Comparison of ENCODE assay signal across 11 cellular contexts in the genomic region with DNA sequence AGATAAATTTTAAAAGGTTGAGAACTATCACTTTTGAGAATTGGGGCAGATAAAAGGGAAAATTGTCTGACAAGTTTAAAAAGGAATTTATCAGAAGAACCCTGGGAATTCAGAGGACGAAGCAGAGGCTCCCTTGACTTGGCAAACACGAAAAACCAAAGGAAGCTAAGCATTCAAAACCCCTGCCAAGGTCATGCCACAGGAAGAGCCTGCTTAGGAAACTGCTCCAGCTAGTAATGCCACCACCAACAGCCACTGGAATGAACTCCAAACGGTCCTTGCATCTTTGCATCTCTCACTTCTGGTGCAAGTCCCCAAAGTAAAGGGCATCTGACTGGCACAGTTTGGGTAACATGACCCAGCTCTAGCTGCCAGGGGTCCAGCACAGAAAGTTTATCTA. TPM values are rescaled to one million over a fixed set of nuclear protein-coding genes. Genes with fewer than 3 reads are reported as not detected.
DNase-seq lines count a peak whose midpoint lies in the region; ATAC-seq and TF ChIP-seq lines count a peak whose summit lies in the region.
"Had no signal": no experiment of that assay in that cellular context is flagged by ENCODE, and none has a peak within 500 bp of the region (broad histone marks: within the 10 kb centered on the region; RNA-seq: fewer than 3 reads in every experiment).

No MANE protein-coding gene starts in this region.

- H3K9me3 Mint-ChIP-seq in effector memory CD8-positive, alpha-beta T cell, result no peaks in the 10 kb centered on the region
- H3K9me3 Mint-ChIP-seq: neural crest cell had no signal

- no peaks in the 10 kb centered on the region for H3K27me3 Mint-ChIP-seq in effector memory CD8-positive, alpha-beta T cell

- TF ChIP-seq CTCF in neutrophil (IDR thresholded peaks at IDR 0.05), result no peak

- H3K4me3 Mint-ChIP-seq in effector memory CD8-positive, alpha-beta T cell, result peak overlapping the region in 1 of 2 donors; percentile 41
- H3K4me3 Mint-ChIP-seq: neural crest cell had no signal

- no peak overlapping the region; the same call in 1 of the 2 replicates for H3K9ac ChIP-seq in BLaER1

- H3K27ac ChIP-seq in BLaER1 (no peak overlapping the region), neutrophil (peak overlapping the region; percentile 53)

- H3K36me3 ChIP-seq in BLaER1, result peaks cover 35% of the 10 kb centered on the region
- peaks cover 5% of the 10 kb centered on the region for H3K36me3 ChIP-seq in neutrophil

- H3K4me1 Mint-ChIP-seq in effector memory CD8-positive, alpha-beta T cell (ENCODE audit: low read depth in 2 of 2), result peaks cover 53 to 76% of the 10 kb centered on the region in 2 donors

- no peak overlapping the region for H3K27ac Mint-ChIP-seq in effector memory CD8-positive, alpha-beta T cell

- H3K36me3 Mint-ChIP-seq in effector memory CD8-positive, alpha-beta T cell (ENCODE audit: insufficient read depth), result no peaks in the 10 kb centered on the region

- H3K9me3 ChIP-seq in BLaER1 (no peaks in the 10 kb centered on the region), neutrophil (no peaks in the 10 kb centered on the region)

- peaks cover 99% of the 10 kb centered on the region for H4K20me1 ChIP-seq in BLaER1

- ATAC-seq in esophagus mucosa, result peak; percentile 37
- no peak for ATAC-seq in effector memory CD8-positive, alpha-beta T cell (replicated peaks)

- H3K27me3 ChIP-seq in BLaER1 (no peaks in the 10 kb centered on the region), neutrophil (no peaks in the 10 kb centered on the region)

- peak overlapping the region; percentile 34 for H3K4me2 ChIP-seq in BLaER1

- peak; percentile 53 to 55 for DNase-seq in Kasumi-1 (lab: John Stamatoyannopoulos, UW)
- DNase-seq in NCI-H345 treated with DMSO at 0.1 percent for 48 hours (lab: John Stamatoyannopoulos, UW; ENCODE audit: unreplicated experiment), result no peak
- no peak for DNase-seq in effector memory CD8-positive, alpha-beta T cell
- no peak for DNase-seq in SK-N-DZ (ENCODE audit: low spot score)
- no peak for DNase-seq in T1000 (lab: John Stamatoyannopoulos, UW)
- DNase-seq: activated CD4-positive, CD25-positive, alpha-beta regulatory T cell treated with anti-CD3 and anti-CD28 coated beads, Interleukin-2, amount 50 U/mL, for 72 hours had no signal

- H3K4me3 ChIP-seq in BLaER1 (no peak overlapping the region), neutrophil (ENCODE audit: low read depth in 1 of 2, low read length in 1 of 2) (no peak overlapping the region)
- H3K4me3 ChIP-seq: K562 had no signal

- H3K4me1 ChIP-seq in BLaER1 (peaks cover 52% of the 10 kb centered on the region), neutrophil (ENCODE audit: control insufficient read depth in 1 of 2, insufficient read depth in 1 of 2, low read depth in 1 of 2, low read length in 1 of 2) (peaks cover 39 to 51% of the 10 kb centered on the region in 2 experiments)

RNA-seq across cellular contexts. Expression of a gene that starts 7.2 kb away (rescaled TPM):
- total RNA-seq in esophagus mucosa, result 95.3 TPM
- 63.0 and 82.0 TPM in 2 replicates for polyA plus RNA-seq in SK-N-DZ (2014; cell fraction: cytosol; rRNA removed)
- polyA plus RNA-seq in SK-N-DZ (2014; cell fraction: nucleus; rRNA removed), result 93.3 and 102 TPM in 2 replicates

RNA-seq across cellular contexts. Expression of a gene that starts 8.9 kb away (rescaled TPM):
- total RNA-seq in esophagus mucosa, result 22.6 TPM
- 52.6 and 69.7 TPM in 2 replicates for polyA plus RNA-seq in SK-N-DZ (2014; cell fraction: cytosol; rRNA removed)
- 18.2 and 21.7 TPM in 2 replicates for polyA plus RNA-seq in SK-N-DZ (2014; cell fraction: nucleus; rRNA removed)

RNA-seq across cellular contexts. Expression of a gene that starts 55.3 kb away (rescaled TPM):
- total RNA-seq in esophagus mucosa, result 2.5 TPM
- 0.53 TPM in 1 of 2 replicates, not detected in the other for polyA plus RNA-seq in SK-N-DZ (2014; cell fraction: cytosol; rRNA removed)
- polyA plus RNA-seq in SK-N-DZ (2014; cell fraction: nucleus; rRNA removed), result 4.2 and 5.7 TPM in 2 replicates

Comparison
In these comparisons a context has a peak if more than half of its experiments do, and no peak if none do; other contexts are left out.
1. DNase-seq: peak in Kasumi-1 (2 of 2); none in NCI-H345 treated with DMSO at 0.1 percent for 48 hours (single experiment), effector memory CD8-positive, alpha-beta T cell (0 of 3), SK-N-DZ (single experiment) and T1000 (single experiment).